1 cellular context compared by ENCODE assay signal in genomic region chr10:115018185-115018931, GRCh38.
TF ChIP-seq lines count a peak whose summit lies in the region.

No MANE protein-coding gene starts in this region.

TF ChIP-seq in HepG2, 621 proteins besides CTCF, POLR2A, EP300 and RAD21 (continued from another document):
- TF ChIP-seq NR2C2 (CRISPR knock-in tag; IDR thresholded peaks at IDR 0.05; ENCODE audit: borderline replicate concordance), result peak; percentile 31; the same call in 1 of the 2 replicates
- 0 out of 2 replicates have a peak, but pooled peaks have one; percentile 10 for TF ChIP-seq ELF3 (CRISPR knock-in tag; IDR thresholded peaks at IDR 0.05)
- no peak for TF ChIP-seq HCFC1 (IDR thresholded peaks at IDR 0.05; ENCODE audit: low read depth, low read length)
- no peak for TF ChIP-seq EEA1 (CRISPR knock-in tag; IDR thresholded peaks at IDR 0.05; ENCODE audit: borderline replicate concordance)
